ENCODE assay signal across 8 cellular contexts in the genomic region with DNA sequence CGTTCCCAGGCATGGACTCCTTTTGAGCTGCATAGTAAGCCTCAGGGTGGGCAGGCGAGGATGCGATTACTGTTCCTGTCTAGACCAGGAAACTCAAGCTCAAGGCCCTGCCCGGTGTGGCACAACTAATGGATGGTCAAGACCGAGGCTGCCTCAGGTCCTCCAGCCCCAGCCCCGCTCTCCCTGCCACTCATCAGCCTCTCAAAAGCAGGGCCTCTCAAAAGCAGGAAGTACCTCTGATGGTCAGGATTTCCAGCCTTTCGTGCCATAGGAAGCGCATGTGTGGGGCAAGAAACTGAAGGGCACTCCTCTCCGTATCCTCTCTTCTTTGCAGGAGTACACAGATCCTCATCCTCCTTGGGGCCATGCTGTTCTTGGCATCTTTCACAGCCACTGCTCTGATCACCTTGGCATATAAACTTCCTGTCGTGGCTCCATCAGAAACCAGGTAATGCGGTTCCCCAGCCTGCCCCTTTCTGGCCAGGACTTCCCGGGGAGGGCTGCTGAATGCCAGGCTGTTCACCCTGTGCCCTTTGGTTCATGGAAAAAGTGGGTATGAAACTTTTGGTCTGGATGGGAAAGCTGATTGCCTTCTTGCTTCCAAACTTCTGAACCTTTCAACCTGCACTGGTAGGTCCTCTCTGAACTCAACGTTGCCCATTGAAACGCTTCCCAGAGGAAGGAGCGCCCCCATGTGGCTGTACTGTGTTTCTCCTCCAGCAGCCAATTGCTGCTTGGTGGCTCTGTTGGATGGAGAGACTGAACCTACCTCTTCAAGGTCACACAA.
DNase-seq lines count a peak whose midpoint lies in the region; ATAC-seq and TF ChIP-seq lines count a peak whose summit lies in the region.

No MANE protein-coding gene starts in this region.

- DNase-seq in GM12865 (ENCODE audit: low read depth) (peak; percentile 77), HS-27A (ENCODE audit: low read depth) (peak; percentile 20), OCI-LY7 (ENCODE audit: low spot score) (peak; percentile 73), amniotic epithelial cell (ENCODE audit: low read depth) (peak; percentile 66), right atrium auricular region (ENCODE audit: low spot score) (peak; percentile 72), gastrocnemius medialis (peak; percentile 19 to 71)

- H2AFZ ChIP-seq in OCI-LY7 (ENCODE audit: low read length) = peak overlapping the region; percentile 15; the same call in 1 of the 2 replicates

- H3K27ac ChIP-seq in 22Rv1 (no peak overlapping the region), OCI-LY7 (ENCODE audit: low read depth, low read length, poor library complexity, severe bottlenecking) (no peak overlapping the region), right atrium auricular region (no peak overlapping the region), gastrocnemius medialis (no peak overlapping the region)

- TF ChIP-seq CTCF in 22Rv1 (IDR thresholded peaks at IDR 0.05) (peak; percentile 83), GM12865 (IDR thresholded peaks at IDR 0.05; ENCODE audit: insufficient read depth, low read depth, low read length, missing control alignments) (peak; percentile 75), OCI-LY7 (conservative IDR thresholded peaks at IDR 0.05; ENCODE audit: low read length) (peak; percentile 81), right atrium auricular region (IDR thresholded peaks at IDR 0.05) (peak; percentile 85 to 92), gastrocnemius medialis (IDR thresholded peaks at IDR 0.05 in 4 of 5, conservative IDR thresholded peaks at IDR 0.05 in 1 of 5) (peak; percentile 55 to 92 (median 87))

- intact Hi-C loops in OCI-LY7 (cut with micrococcal nuclease; ENCODE audit: unreplicated experiment) = loop anchor here (1.0 to 10.0 kb wide), 3 partner anchors 110 to 276 kb away; no protein-coding TSS in a partner anchor
- intact Hi-C loops in gastrocnemius medialis (cut with DNase I; ENCODE audit: low total_unique reads) = loop anchor here (1.0 to 5.0 kb wide), 4 partner anchors 66 to 276 kb away; no protein-coding TSS in a partner anchor

- no peaks in the 10 kb centered on the region for H3K4me1 ChIP-seq in OCI-LY7 (ENCODE audit: insufficient read depth, low read length, poor library complexity, severe bottlenecking)
- peaks cover 0 to 24% of the 10 kb centered on the region in 2 donors for H3K4me1 ChIP-seq in right atrium auricular region
- H3K4me1 ChIP-seq in gastrocnemius medialis = peaks cover 22 to 32% of the 10 kb centered on the region in 2 donors

- TF ChIP-seq POLR2A in gastrocnemius medialis (IDR thresholded peaks at IDR 0.05) = no peak

- H3K4me3 ChIP-seq in GM12865 (ENCODE audit: low read depth, low read length) (no peak overlapping the region), OCI-LY7 (ENCODE audit: low read depth, low read length, poor library complexity, severe bottlenecking) (no peak overlapping the region), right atrium auricular region (no peak overlapping the region), gastrocnemius medialis (no peak overlapping the region)

- peak; percentile 25 to 80 for ATAC-seq in gastrocnemius medialis
- no peak for ATAC-seq in HG03045 (IDR thresholded peaks at IDR 0.05; ENCODE audit: unreplicated experiment)

- H4K20me1 ChIP-seq in OCI-LY7 (ENCODE audit: insufficient read depth, low read length) = no peaks in the 10 kb centered on the region

- in situ Hi-C loops in gastrocnemius medialis (cut with MboI; ENCODE audit: low sequenced_read_pairs in 4 of 4) = loop anchor here in 3 of 4 donors (5.0 to 25.0 kb wide), 2 partner anchors 275 to 520 kb away; no protein-coding TSS in a partner anchor

- CTCF ChIA-PET in OCI-LY7 (lab: Charles Lee; ENCODE audit: unreplicated experiment) = no interaction called here

- BruUV-seq in OCI-LY7 (replicated peaks; lab: Mats Ljungman, UMichigan) = no TSS peak

- no peaks in the 10 kb centered on the region for H3K36me3 ChIP-seq in OCI-LY7 (ENCODE audit: insufficient read depth, low read length)
- no peaks in the 10 kb centered on the region for H3K36me3 ChIP-seq in right atrium auricular region
- no peaks in the 10 kb centered on the region for H3K36me3 ChIP-seq in gastrocnemius medialis

- H3K27me3 ChIP-seq in right atrium auricular region (no peaks in the 10 kb centered on the region), gastrocnemius medialis (no peaks in the 10 kb centered on the region)

- POLR2A ChIA-PET in OCI-LY7 (lab: Charles Lee) = no interaction called here

- H3K9me3 ChIP-seq in OCI-LY7 (ENCODE audit: low read length) (no peaks in the 10 kb centered on the region), right atrium auricular region (no peaks in the 10 kb centered on the region), gastrocnemius medialis (no peaks in the 10 kb centered on the region)

- no peaks in the 10 kb centered on the region for H3K79me2 ChIP-seq in OCI-LY7 (ENCODE audit: insufficient read depth, low read depth, low read length)

- H3K4me2 ChIP-seq in OCI-LY7 (ENCODE audit: low read length) = peak overlapping the region; percentile 1; the same call in 1 of the 2 replicates

- no peaks in the 10 kb centered on the region for H3K9me2 ChIP-seq in OCI-LY7 (ENCODE audit: insufficient read depth, low read length)

Comparison
In these comparisons a context has a peak if more than half of its experiments do, and no peak if none do; other contexts are left out.
1. DNase-seq: peak in every context shown above with its lines; median percentile 77 in GM12865; 73 in OCI-LY7; 72 in right atrium auricular region; 66 in amniotic epithelial cell; 45 in gastrocnemius medialis; 20 in HS-27A.